In the genomic region with DNA sequence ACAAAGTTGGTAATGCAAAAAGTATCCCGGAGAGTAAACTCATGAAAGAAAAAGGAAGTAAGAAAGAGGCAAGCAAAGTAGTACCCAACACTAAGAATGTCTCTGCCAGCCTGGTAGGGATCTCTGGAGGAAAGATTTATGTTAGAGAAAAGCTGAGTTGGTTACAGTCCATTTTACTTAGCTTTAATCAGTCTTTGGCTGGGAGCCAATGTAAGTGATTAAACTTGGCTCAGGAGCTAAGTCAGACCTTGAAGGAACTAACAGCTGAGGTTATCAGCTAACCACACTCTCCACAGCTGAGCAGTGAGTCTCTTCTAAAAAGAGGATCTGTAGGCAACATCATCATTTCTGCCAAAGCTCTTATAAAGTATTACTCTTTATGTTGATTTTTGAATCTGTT, we compare ENCODE assay signal across 1 cellular context.
TF ChIP-seq lines count a peak whose summit lies in the region.

No MANE protein-coding gene starts in this region.

TF ChIP-seq in K562, 482 proteins besides CTCF, POLR2A, EP300 and RAD21 (continued from another document and continues in another):
- TF ChIP-seq, protein P1, sequence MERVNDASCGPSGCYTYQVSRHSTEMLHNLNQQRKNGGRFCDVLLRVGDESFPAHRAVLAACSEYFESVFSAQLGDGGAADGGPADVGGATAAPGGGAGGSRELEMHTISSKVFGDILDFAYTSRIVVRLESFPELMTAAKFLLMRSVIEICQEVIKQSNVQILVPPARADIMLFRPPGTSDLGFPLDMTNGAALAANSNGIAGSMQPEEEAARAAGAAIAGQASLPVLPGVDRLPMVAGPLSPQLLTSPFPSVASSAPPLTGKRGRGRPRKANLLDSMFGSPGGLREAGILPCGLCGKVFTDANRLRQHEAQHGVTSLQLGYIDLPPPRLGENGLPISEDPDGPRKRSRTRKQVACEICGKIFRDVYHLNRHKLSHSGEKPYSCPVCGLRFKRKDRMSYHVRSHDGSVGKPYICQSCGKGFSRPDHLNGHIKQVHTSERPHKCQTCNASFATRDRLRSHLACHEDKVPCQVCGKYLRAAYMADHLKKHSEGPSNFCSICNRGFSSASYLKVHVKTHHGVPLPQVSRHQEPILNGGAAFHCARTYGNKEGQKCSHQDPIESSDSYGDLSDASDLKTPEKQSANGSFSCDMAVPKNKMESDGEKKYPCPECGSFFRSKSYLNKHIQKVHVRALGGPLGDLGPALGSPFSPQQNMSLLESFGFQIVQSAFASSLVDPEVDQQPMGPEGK (CRISPR knock-in tag; IDR thresholded peaks at IDR 0.05; ENCODE audit: borderline replicate concordance) = no peak
- TF ChIP-seq, protein P2, sequence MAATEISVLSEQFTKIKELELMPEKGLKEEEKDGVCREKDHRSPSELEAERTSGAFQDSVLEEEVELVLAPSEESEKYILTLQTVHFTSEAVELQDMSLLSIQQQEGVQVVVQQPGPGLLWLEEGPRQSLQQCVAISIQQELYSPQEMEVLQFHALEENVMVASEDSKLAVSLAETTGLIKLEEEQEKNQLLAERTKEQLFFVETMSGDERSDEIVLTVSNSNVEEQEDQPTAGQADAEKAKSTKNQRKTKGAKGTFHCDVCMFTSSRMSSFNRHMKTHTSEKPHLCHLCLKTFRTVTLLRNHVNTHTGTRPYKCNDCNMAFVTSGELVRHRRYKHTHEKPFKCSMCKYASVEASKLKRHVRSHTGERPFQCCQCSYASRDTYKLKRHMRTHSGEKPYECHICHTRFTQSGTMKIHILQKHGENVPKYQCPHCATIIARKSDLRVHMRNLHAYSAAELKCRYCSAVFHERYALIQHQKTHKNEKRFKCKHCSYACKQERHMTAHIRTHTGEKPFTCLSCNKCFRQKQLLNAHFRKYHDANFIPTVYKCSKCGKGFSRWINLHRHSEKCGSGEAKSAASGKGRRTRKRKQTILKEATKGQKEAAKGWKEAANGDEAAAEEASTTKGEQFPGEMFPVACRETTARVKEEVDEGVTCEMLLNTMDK (IDR thresholded peaks at IDR 0.05; ENCODE audit: borderline replicate concordance, insufficient read depth, low read depth, low read length, poor library complexity, severe bottlenecking) = no peak
- TF ChIP-seq EWSR1 (IDR thresholded peaks at IDR 0.05; ENCODE audit: borderline replicate concordance, low read depth, partially characterized antibody) (no peak), KAT2B (IDR thresholded peaks at IDR 0.05; ENCODE audit: low read depth, low read length) (no peak), CBX3 (IDR thresholded peaks at IDR 0.05; ENCODE audit: borderline replicate concordance in 1 of 2, low read length in 2 of 2) (no peak), NFIX (CRISPR knock-in tag; IDR thresholded peaks at IDR 0.05; ENCODE audit: low read depth) (peak; percentile 35; the same call in 1 of the 2 replicates), ZEB2 (IDR thresholded peaks at IDR 0.05) (no peak), CHCHD3 (CRISPR knock-in tag; IDR thresholded peaks at IDR 0.05) (no peak), TAF9B (IDR thresholded peaks at IDR 0.05; ENCODE audit: partially characterized antibody) (peak; percentile 37), XRCC3 (IDR thresholded peaks at IDR 0.05) (no peak), MYC (IDR thresholded peaks at IDR 0.05; ENCODE audit: low read depth, low read length) (no peak), MYC (CRISPR knock-in tag; IDR thresholded peaks at IDR 0.05; ENCODE audit: borderline replicate concordance, low read depth) (no peak), TCF3 (CRISPR knock-in tag; IDR thresholded peaks at IDR 0.05) (peak; percentile 79), ZNF780A (CRISPR knock-in tag; IDR thresholded peaks at IDR 0.05) (no peak), PPARD (CRISPR knock-in tag; IDR thresholded peaks at IDR 0.05) (no peak), ETV1 (tag; conservative IDR thresholded peaks at IDR 0.05; ENCODE audit: low read depth) (no peak), ILF3 (IDR thresholded peaks at IDR 0.05; ENCODE audit: borderline replicate concordance) (no peak), ARID1B (IDR thresholded peaks at IDR 0.05) (peak; percentile 42; the same call in 1 of the 2 replicates), MBD2 (IDR thresholded peaks at IDR 0.05; ENCODE audit: borderline replicate concordance, low read depth) (no peak), TARDBP (IDR thresholded peaks at IDR 0.05) (no peak), NCOA4 (IDR thresholded peaks at IDR 0.05; ENCODE audit: partially characterized antibody) (no peak), GABPB2 (CRISPR knock-in tag; conservative IDR thresholded peaks at IDR 0.05) (no peak), TCFL5 (CRISPR knock-in tag; conservative IDR thresholded peaks at IDR 0.05) (no peak), ETV5 (CRISPR knock-in tag; IDR thresholded peaks at IDR 0.05; ENCODE audit: low read depth) (no peak), CHD4 (IDR thresholded peaks at IDR 0.05; ENCODE audit: insufficient read depth, insufficient replicate concordance, low read depth, low read length, poor library complexity, severe bottlenecking) (no peak), ZNF586 (CRISPR knock-in tag; conservative IDR thresholded peaks at IDR 0.05) (no peak), TOE1 (IDR thresholded peaks at IDR 0.05; ENCODE audit: borderline replicate concordance) (no peak), TOE1 (CRISPR knock-in tag; IDR thresholded peaks at IDR 0.05; ENCODE audit: borderline replicate concordance, low read depth) (no peak), ATF1 (CRISPR knock-in tag; IDR thresholded peaks at IDR 0.05) (no peak), ATF1 (tag; IDR thresholded peaks at IDR 0.05) (no peak), HDAC2 (IDR thresholded peaks at IDR 0.05) (no peak), ZNF347 (CRISPR knock-in tag; IDR thresholded peaks at IDR 0.05; ENCODE audit: low read depth) (no peak), HOXB6 (CRISPR knock-in tag; IDR thresholded peaks at IDR 0.05; ENCODE audit: borderline replicate concordance) (no peak), MTF1 (CRISPR knock-in tag; IDR thresholded peaks at IDR 0.05; ENCODE audit: borderline replicate concordance) (no peak), MED1 (CRISPR knock-in tag; IDR thresholded peaks at IDR 0.05; ENCODE audit: borderline replicate concordance) (no peak), WHSC1 (IDR thresholded peaks at IDR 0.05; ENCODE audit: low read length) (no peak), HNRNPL (IDR thresholded peaks at IDR 0.05; ENCODE audit: low read depth, low read length) (no peak), ZKSCAN3 (CRISPR knock-in tag; IDR thresholded peaks at IDR 0.05) (no peak), CBFA2T3 (IDR thresholded peaks at IDR 0.05) (peak; percentile 68), NFIC (IDR thresholded peaks at IDR 0.05) (peak; percentile 94)
- TF ChIP-seq, protein P3, sequence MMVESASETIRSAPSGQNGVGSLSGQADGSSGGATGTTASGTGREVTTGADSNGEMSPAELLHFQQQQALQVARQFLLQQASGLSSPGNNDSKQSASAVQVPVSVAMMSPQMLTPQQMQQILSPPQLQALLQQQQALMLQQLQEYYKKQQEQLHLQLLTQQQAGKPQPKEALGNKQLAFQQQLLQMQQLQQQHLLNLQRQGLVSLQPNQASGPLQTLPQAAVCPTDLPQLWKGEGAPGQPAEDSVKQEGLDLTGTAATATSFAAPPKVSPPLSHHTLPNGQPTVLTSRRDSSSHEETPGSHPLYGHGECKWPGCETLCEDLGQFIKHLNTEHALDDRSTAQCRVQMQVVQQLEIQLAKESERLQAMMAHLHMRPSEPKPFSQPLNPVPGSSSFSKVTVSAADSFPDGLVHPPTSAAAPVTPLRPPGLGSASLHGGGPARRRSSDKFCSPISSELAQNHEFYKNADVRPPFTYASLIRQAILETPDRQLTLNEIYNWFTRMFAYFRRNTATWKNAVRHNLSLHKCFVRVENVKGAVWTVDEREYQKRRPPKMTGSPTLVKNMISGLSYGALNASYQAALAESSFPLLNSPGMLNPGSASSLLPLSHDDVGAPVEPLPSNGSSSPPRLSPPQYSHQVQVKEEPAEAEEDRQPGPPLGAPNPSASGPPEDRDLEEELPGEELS (CRISPR knock-in tag; IDR thresholded peaks at IDR 0.05; ENCODE audit: borderline replicate concordance) = no peak
- TF ChIP-seq, protein P4, sequence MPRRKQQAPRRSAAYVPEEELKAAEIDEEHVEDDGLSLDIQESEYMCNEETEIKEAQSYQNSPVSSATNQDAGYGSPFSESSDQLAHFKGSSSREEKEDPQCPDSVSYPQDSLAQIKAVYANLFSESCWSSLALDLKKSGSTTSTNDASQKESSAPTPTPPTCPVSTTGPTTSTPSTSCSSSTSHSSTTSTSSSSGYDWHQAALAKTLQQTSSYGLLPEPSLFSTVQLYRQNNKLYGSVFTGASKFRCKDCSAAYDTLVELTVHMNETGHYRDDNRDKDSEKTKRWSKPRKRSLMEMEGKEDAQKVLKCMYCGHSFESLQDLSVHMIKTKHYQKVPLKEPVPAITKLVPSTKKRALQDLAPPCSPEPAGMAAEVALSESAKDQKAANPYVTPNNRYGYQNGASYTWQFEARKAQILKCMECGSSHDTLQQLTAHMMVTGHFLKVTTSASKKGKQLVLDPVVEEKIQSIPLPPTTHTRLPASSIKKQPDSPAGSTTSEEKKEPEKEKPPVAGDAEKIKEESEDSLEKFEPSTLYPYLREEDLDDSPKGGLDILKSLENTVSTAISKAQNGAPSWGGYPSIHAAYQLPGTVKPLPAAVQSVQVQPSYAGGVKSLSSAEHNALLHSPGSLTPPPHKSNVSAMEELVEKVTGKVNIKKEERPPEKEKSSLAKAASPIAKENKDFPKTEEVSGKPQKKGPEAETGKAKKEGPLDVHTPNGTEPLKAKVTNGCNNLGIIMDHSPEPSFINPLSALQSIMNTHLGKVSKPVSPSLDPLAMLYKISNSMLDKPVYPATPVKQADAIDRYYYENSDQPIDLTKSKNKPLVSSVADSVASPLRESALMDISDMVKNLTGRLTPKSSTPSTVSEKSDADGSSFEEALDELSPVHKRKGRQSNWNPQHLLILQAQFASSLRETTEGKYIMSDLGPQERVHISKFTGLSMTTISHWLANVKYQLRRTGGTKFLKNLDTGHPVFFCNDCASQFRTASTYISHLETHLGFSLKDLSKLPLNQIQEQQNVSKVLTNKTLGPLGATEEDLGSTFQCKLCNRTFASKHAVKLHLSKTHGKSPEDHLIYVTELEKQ (CRISPR knock-in tag; IDR thresholded peaks at IDR 0.05) = no peak
- TF ChIP-seq, protein P5, sequence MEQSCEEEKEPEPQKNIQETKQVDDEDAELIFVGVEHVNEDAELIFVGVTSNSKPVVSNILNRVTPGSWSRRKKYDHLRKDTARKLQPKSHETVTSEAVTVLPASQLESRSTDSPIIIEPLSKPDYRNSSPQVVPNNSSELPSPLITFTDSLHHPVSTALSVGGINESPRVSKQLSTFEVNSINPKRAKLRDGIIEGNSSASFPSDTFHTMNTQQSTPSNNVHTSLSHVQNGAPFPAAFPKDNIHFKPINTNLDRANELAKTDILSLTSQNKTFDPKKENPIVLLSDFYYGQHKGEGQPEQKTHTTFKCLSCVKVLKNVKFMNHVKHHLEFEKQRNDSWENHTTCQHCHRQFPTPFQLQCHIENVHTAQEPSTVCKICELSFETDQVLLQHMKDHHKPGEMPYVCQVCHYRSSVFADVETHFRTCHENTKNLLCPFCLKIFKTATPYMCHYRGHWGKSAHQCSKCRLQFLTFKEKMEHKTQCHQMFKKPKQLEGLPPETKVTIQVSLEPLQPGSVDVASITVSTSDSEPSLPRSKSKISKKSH (CRISPR knock-in tag; IDR thresholded peaks at IDR 0.05) = no peak
- TF ChIP-seq, protein P6, sequence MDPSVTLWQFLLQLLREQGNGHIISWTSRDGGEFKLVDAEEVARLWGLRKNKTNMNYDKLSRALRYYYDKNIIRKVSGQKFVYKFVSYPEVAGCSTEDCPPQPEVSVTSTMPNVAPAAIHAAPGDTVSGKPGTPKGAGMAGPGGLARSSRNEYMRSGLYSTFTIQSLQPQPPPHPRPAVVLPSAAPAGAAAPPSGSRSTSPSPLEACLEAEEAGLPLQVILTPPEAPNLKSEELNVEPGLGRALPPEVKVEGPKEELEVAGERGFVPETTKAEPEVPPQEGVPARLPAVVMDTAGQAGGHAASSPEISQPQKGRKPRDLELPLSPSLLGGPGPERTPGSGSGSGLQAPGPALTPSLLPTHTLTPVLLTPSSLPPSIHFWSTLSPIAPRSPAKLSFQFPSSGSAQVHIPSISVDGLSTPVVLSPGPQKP (CRISPR knock-in tag; IDR thresholded peaks at IDR 0.05) = no peak
- TF ChIP-seq, protein P7, sequence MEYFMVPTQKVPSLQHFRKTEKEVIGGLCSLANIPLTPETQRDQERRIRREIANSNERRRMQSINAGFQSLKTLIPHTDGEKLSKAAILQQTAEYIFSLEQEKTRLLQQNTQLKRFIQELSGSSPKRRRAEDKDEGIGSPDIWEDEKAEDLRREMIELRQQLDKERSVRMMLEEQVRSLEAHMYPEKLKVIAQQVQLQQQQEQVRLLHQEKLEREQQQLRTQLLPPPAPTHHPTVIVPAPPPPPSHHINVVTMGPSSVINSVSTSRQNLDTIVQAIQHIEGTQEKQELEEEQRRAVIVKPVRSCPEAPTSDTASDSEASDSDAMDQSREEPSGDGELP (CRISPR knock-in tag; IDR thresholded peaks at IDR 0.05; ENCODE audit: borderline replicate concordance) = peak; percentile 77; the same call in 1 of the 2 replicates
- TF ChIP-seq, protein P8, sequence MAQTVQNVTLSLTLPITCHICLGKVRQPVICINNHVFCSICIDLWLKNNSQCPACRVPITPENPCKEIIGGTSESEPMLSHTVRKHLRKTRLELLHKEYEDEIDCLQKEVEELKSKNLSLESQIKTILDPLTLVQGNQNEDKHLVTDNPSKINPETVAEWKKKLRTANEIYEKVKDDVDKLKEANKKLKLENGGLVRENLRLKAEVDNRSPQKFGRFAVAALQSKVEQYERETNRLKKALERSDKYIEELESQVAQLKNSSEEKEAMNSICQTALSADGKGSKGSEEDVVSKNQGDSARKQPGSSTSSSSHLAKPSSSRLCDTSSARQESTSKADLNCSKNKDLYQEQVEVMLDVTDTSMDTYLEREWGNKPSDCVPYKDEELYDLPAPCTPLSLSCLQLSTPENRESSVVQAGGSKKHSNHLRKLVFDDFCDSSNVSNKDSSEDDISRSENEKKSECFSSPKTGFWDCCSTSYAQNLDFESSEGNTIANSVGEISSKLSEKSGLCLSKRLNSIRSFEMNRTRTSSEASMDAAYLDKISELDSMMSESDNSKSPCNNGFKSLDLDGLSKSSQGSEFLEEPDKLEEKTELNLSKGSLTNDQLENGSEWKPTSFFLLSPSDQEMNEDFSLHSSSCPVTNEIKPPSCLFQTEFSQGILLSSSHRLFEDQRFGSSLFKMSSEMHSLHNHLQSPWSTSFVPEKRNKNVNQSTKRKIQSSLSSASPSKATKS (CRISPR knock-in tag; IDR thresholded peaks at IDR 0.05) = no peak
- TF ChIP-seq, protein P9, sequence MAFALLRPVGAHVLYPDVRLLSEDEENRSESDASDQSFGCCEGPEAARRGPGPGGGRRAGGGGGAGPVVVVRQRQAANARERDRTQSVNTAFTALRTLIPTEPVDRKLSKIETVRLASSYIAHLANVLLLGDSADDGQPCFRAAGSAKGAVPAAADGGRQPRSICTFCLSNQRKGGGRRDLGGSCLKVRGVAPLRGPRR (CRISPR knock-in tag; IDR thresholded peaks at IDR 0.05) = no peak
- TF ChIP-seq, protein P10, sequence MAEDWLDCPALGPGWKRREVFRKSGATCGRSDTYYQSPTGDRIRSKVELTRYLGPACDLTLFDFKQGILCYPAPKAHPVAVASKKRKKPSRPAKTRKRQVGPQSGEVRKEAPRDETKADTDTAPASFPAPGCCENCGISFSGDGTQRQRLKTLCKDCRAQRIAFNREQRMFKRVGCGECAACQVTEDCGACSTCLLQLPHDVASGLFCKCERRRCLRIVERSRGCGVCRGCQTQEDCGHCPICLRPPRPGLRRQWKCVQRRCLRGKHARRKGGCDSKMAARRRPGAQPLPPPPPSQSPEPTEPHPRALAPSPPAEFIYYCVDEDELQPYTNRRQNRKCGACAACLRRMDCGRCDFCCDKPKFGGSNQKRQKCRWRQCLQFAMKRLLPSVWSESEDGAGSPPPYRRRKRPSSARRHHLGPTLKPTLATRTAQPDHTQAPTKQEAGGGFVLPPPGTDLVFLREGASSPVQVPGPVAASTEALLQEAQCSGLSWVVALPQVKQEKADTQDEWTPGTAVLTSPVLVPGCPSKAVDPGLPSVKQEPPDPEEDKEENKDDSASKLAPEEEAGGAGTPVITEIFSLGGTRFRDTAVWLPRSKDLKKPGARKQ (CRISPR knock-in tag; IDR thresholded peaks at IDR 0.05) = no peak
